21 cellular contexts compared by ENCODE assay signal in genomic region chr6:37897819-37898534, GRCh38.
"Had no signal": no experiment of that assay in that cellular context is flagged by ENCODE, and none has a peak within 500 bp of the region (broad histone marks: within the 10 kb centered on the region; RNA-seq: fewer than 3 reads in every experiment).

No MANE protein-coding gene starts in this region.

- H3K27me3 Mint-ChIP-seq: naive thymus-derived CD8-positive, alpha-beta T cell had no signal

- H3K36me3 ChIP-seq: breast epithelium, prostate gland had no signal

- DNase-seq: activated CD4-positive, alpha-beta T cell treated with anti-CD3 and anti-CD28 coated beads for 1 hour; activated CD4-positive, alpha-beta T cell treated with anti-CD3 and anti-CD28 coated beads, Interleukin-2, amount 50 U/mL, for 4 hours; activated naive CD4-positive, alpha-beta T cell; activated T-cell treated with anti-CD3 and anti-CD28 coated beads for 4 hours; aorta; cerebellar nuclear complex; effector memory CD4-positive, alpha-beta T cell; head of caudate nucleus; immature natural killer cell; mucosa of descending colon; naive thymus-derived CD8-positive, alpha-beta T cell; nucleus accumbens; right cardiac atrium; stimulated activated CD4-positive, alpha-beta T cell treated with anti-CD3 and anti-CD28 coated beads, Interleukin-4, amount 100 ng/mL, for 24 hours; stimulated activated naive CD4-positive, alpha-beta T cell; T-helper 9 cell; tibial artery had no signal

- H3K4me3 ChIP-seq: breast epithelium, mucosa of descending colon, prostate gland, skin epidermis, tibial artery had no signal

- H3K9me3 ChIP-seq: breast epithelium, mucosa of descending colon, prostate gland had no signal

- ATAC-seq: right cardiac atrium had no signal

- H3K27me3 ChIP-seq: breast epithelium, tibial artery had no signal

- H3K4me1 ChIP-seq: prostate gland had no signal

- H3K27ac ChIP-seq: prostate gland, skin epidermis, tibial artery, VCaP had no signal
